17 cellular contexts compared by ENCODE assay signal in genomic region chr2:120262761-120263428, GRCh38. TPM values are rescaled to one million over a fixed set of nuclear protein-coding genes. Genes with fewer than 3 reads are reported as not detected.
A peak's percentile ranks its signal among the peaks of the same experiment; 100 is the strongest.
DNase-seq lines count a peak whose midpoint lies in the region; ATAC-seq and TF ChIP-seq lines count a peak whose summit lies in the region.
"Had no signal": no experiment of that assay in that cellular context is flagged by ENCODE, and none has a peak within 500 bp of the region (broad histone marks: within the 10 kb centered on the region; RNA-seq: fewer than 3 reads in every experiment).

No MANE protein-coding gene starts in this region.

- H3K18ac ChIP-seq in mesenchymal stem cell (ENCODE audit: low read depth in 1 of 2, low read length in 2 of 2) = no peak overlapping the region

- no peak for TF ChIP-seq POLR2A in NB4 (IDR thresholded peaks at IDR 0.05; ENCODE audit: extremely low read depth, insufficient read length)
- no peak for TF ChIP-seq POLR2A in Peyer's patch (IDR thresholded peaks at IDR 0.05)
- no peak for TF ChIP-seq POLR2A in gastrocnemius medialis (IDR thresholded peaks at IDR 0.05)

- intact Hi-C loops in gastrocnemius medialis (cut with DNase I; ENCODE audit: low total_unique reads) = no loop called here

- H3K27me3 ChIP-seq in mesenchymal stem cell (ENCODE audit: control insufficient read depth in 1 of 2, insufficient read depth in 1 of 2, low read length in 2 of 2) (no peaks in the 10 kb centered on the region), Peyer's patch (no peaks in the 10 kb centered on the region), gastrocnemius medialis (no peaks in the 10 kb centered on the region)

- H3K36me3 ChIP-seq in mesenchymal stem cell (ENCODE audit: control insufficient read depth in 1 of 2, insufficient read depth in 2 of 2, low read depth in 1 of 2, low read length in 2 of 2) = peaks cover 8 to 11% of the 10 kb centered on the region in 2 experiments
- H3K36me3 ChIP-seq in Peyer's patch = no peaks in the 10 kb centered on the region
- no peaks in the 10 kb centered on the region for H3K36me3 ChIP-seq in gastrocnemius medialis

- H3K4ac ChIP-seq in mesenchymal stem cell (ENCODE audit: low read depth in 1 of 2, low read length in 2 of 2) = no peak overlapping the region

- H2BK15ac ChIP-seq in mesenchymal stem cell (ENCODE audit: low read depth, poor library complexity, severe bottlenecking) = no peak overlapping the region

- H3K27ac ChIP-seq in mesenchymal stem cell (ENCODE audit: low read length, poor library complexity, severe bottlenecking) (no peak overlapping the region), Peyer's patch (no peak overlapping the region), gastrocnemius medialis (no peak overlapping the region)

- WGBS in mesenchymal stem cell = 82% methylated on average over 9 of the region's 10 CpGs

- no peak overlapping the region for H2AFZ ChIP-seq in mesenchymal stem cell (ENCODE audit: low read depth, low read length)

- no peak overlapping the region for H2AK5ac ChIP-seq in mesenchymal stem cell (ENCODE audit: low read length, severe bottlenecking)

- no peak overlapping the region for H3K14ac ChIP-seq in mesenchymal stem cell (ENCODE audit: low read length in 2 of 2)

- in situ Hi-C loops in gastrocnemius medialis (cut with MboI; ENCODE audit: low sequenced_read_pairs in 4 of 4) = no loop called here

- peaks cover 31% of the 10 kb centered on the region for H3K79me1 ChIP-seq in mesenchymal stem cell (replicated peaks; ENCODE audit: low read length, poor library complexity, severe bottlenecking)

- H3K9me3 ChIP-seq in mesenchymal stem cell (ENCODE audit: control insufficient read depth, low read length) = no peaks in the 10 kb centered on the region
- peaks cover 0 to 6% (median 2%) of the 10 kb centered on the region in 4 donors for H3K9me3 ChIP-seq in Peyer's patch
- no peaks in the 10 kb centered on the region for H3K9me3 ChIP-seq in gastrocnemius medialis
- H3K9me3 ChIP-seq: Caco-2 had no signal

- H4K8ac ChIP-seq in mesenchymal stem cell (ENCODE audit: low read length) = no peak overlapping the region

- H3K4me3 ChIP-seq in NB4 (ENCODE audit: low read depth, low read length) = no peak overlapping the region
- no peak overlapping the region for H3K4me3 ChIP-seq in cardiac fibroblast (replicated peaks in 1 of 2; ENCODE audit: low read depth in 2 of 2, low read length in 2 of 2)
- no peak overlapping the region for H3K4me3 ChIP-seq in mesenchymal stem cell (ENCODE audit: insufficient read depth in 1 of 2, low read depth in 1 of 2, low read length in 2 of 2)
- no peak overlapping the region for H3K4me3 ChIP-seq in Peyer's patch
- no peak overlapping the region for H3K4me3 ChIP-seq in gastrocnemius medialis

- TF ChIP-seq CTCF in NB4 (IDR thresholded peaks at IDR 0.05; ENCODE audit: low read depth, low read length) (no peak), cardiac fibroblast (IDR thresholded peaks at IDR 0.05; ENCODE audit: low read depth, low read length) (no peak), Peyer's patch (IDR thresholded peaks at IDR 0.05) (no peak), gastrocnemius medialis (IDR thresholded peaks at IDR 0.05 in 4 of 5, conservative IDR thresholded peaks at IDR 0.05 in 1 of 5) (no peak)

- H3K23ac ChIP-seq in mesenchymal stem cell (ENCODE audit: low read length in 2 of 2) = no peak overlapping the region

- H3K4me1 ChIP-seq in mesenchymal stem cell (ENCODE audit: control insufficient read depth, insufficient read depth, low read depth, low read length) (peaks cover 5% of the 10 kb centered on the region), Peyer's patch (no peaks in the 10 kb centered on the region), gastrocnemius medialis (peaks cover 0 to 2% of the 10 kb centered on the region in 2 donors)
- H3K4me1 ChIP-seq: Caco-2 had no signal

- H2BK120ac ChIP-seq in mesenchymal stem cell (ENCODE audit: low read depth, low read length) = no peak overlapping the region

- H2BK5ac ChIP-seq in mesenchymal stem cell (ENCODE audit: low read depth, low read length, poor library complexity, severe bottlenecking) = no peak overlapping the region

- no peak overlapping the region for H2BK12ac ChIP-seq in mesenchymal stem cell (ENCODE audit: low read length in 2 of 2)

- H4K91ac ChIP-seq in mesenchymal stem cell (ENCODE audit: low read length) = no peak overlapping the region

- ATAC-seq in gastrocnemius medialis = no peak

- no peak overlapping the region for H3K4me2 ChIP-seq in mesenchymal stem cell (ENCODE audit: low read length, poor library complexity, severe bottlenecking)

- peak; percentile 30 for DNase-seq in AG08395 (ENCODE audit: low spot score)
- peak; percentile 80 for DNase-seq in NB4 (ENCODE audit: low read depth)
- peak; percentile 66 to 72 for DNase-seq in cardiac fibroblast (ENCODE audit: low read depth in 2 of 2)
- DNase-seq in mesenchymal stem cell = peak; percentile 55
- no peak for DNase-seq in Peyer's patch
- no peak for DNase-seq in COLO668 (lab: John Stamatoyannopoulos, UW; ENCODE audit: unreplicated experiment)
- no peak for DNase-seq in HuH-7 (ENCODE audit: low spot score)
- no peak for DNase-seq in gastrocnemius medialis
- DNase-seq: activated CD4-positive, alpha-beta T cell treated with anti-CD3 and anti-CD28 coated beads, Interleukin-2, amount 50 U/mL, for 1 hour; activated naive CD8-positive, alpha-beta T cell treated with anti-CD3 and anti-CD28 coated beads for 36 hours; activated T-cell treated with anti-CD3 and anti-CD28 coated beads, Interleukin-2, amount 50 U/mL, for 1 hour; Caco-2; hippocampal formation; naive B cell; NCI-H2107; SIG-M5; stimulated activated CD4-positive, alpha-beta T cell treated with anti-CD3 and anti-CD28 coated beads, Interleukin-1b, Interleukin-23, amount 100 ng/mL, for 48 hours had no signal

- peak overlapping the region; percentile 9 for H3K9ac ChIP-seq in mesenchymal stem cell (ENCODE audit: low read length)

RNA-seq across cellular contexts. Expression of gene RALB, which starts 10.2 kb away (rescaled TPM):
- polyA plus RNA-seq in mesenchymal stem cell (2013, experiment 1 of 2) = 50.6 TPM
- 51.3 TPM for polyA plus RNA-seq in mesenchymal stem cell (2013, experiment 2 of 2)
- 10 to 100 TPM; 49.3 to 61.9 (median 50.2) TPM for total RNA-seq in Peyer's patch
- total RNA-seq in gastrocnemius medialis = 10 to 100 TPM; 20.1 to 45.0 (median 30.4) TPM

RNA-seq across cellular contexts. Expression of gene TMEM185B, which starts 39.7 kb away (rescaled TPM):
- polyA plus RNA-seq in mesenchymal stem cell (2013, experiment 1 of 2) = 24.4 TPM
- polyA plus RNA-seq in mesenchymal stem cell (2013, experiment 2 of 2) = 24.2 TPM
- 10 to 100 TPM; 11.6 to 33.3 (median 20.1) TPM for total RNA-seq in Peyer's patch
- total RNA-seq in gastrocnemius medialis = 10 to 100 TPM; 10.8 to 23.5 (median 15.4) TPM

Comparison
In these comparisons a context has a peak if more than half of its experiments do, and no peak if none do; other contexts are left out.
1. DNase-seq: peak in AG08395 (single experiment), NB4 (single experiment), cardiac fibroblast (2 of 2) and mesenchymal stem cell (single experiment); none in Peyer's patch (0 of 3), COLO668 (single experiment), HuH-7 (single experiment) and gastrocnemius medialis (0 of 2).